ENCODE assay signal across 39 cellular contexts in genomic region chr3:24072193-24072592, GRCh38.
"Had no signal": no experiment of that assay in that cellular context is flagged by ENCODE, and none has a peak within 500 bp of the region (broad histone marks: within the 10 kb centered on the region; RNA-seq: fewer than 3 reads in every experiment).

No MANE protein-coding gene starts in this region.

- H3K4me3 Mint-ChIP-seq: activated B cell treated with CpG ODN at 0.5 μM for 24 hours; activated CD4-positive, alpha-beta memory T cell treated with anti-CD3 and anti-CD28 coated beads for 36 hours; activated CD4-positive, alpha-beta T cell treated with anti-CD3 and anti-CD28 coated beads, Interleukin-2, amount 10 ng/mL, durations not matched to agents 24 days and 14 days; activated CD8-positive, alpha-beta T cell treated with anti-CD3 and anti-CD28 coated beads for 36 hours; activated naive CD4-positive, alpha-beta T cell treated with anti-CD3 and anti-CD28 coated beads for 36 hours; activated naive CD8-positive, alpha-beta T cell treated with anti-CD3 and anti-CD28 coated beads for 36 hours; activated T-cell treated with anti-CD3 and anti-CD28 coated beads, Interleukin-2, amount 50 U/mL, for 4 hours; activated T-cell treated with anti-CD3 and anti-CD28 coated beads, Interleukin-2, amount 50 U/mL, for 72 hours; activated T-helper 1 cell treated with anti-CD3 and anti-CD28 coated beads, Interleukin-12 subunit alpha, Interleukin-12 subunit beta, Interleukin-2, Interleukin-4 antibody, amounts not matched to agents 30 ng/mL and 10 ng/mL and 1 ng/mL, durations not matched to agents 14 hours and 24 hours and 36 hours; activated T-helper 17 cell treated with anti-CD3 and anti-CD28 coated beads, Interleukin-2, amount 50 U/mL, for 72 hours; central memory CD8-positive, alpha-beta T cell; T-helper 1 cell treated with Interleukin-12 subunit alpha and Interleukin-12 subunit beta and Interleukin-4 antibody, amounts not matched to agents 30 μg/mL and 1 μg/mL, for 36 hours; T-helper 2 cell treated with Interferon-gamma antibody and Interleukin-4, amounts not matched to agents 5 μg/mL and 100 μg/mL, for 36 hours had no signal

- H3K9me3 ChIP-seq: adrenal gland, body of pancreas had no signal

- H3K27me3 Mint-ChIP-seq: activated B cell treated with CpG ODN at 0.5 μM for 24 hours; activated CD4-positive, alpha-beta memory T cell treated with anti-CD3 and anti-CD28 coated beads for 36 hours; activated CD8-positive, alpha-beta T cell treated with anti-CD3 and anti-CD28 coated beads for 36 hours; activated naive CD8-positive, alpha-beta T cell treated with anti-CD3 and anti-CD28 coated beads for 36 hours; activated T-helper 17 cell treated with anti-CD3 and anti-CD28 coated beads, Interleukin-2, amount 50 U/mL, for 72 hours had no signal

- H3K4me1 Mint-ChIP-seq: activated B cell treated with CpG ODN at 0.5 μM for 24 hours; activated CD4-positive, alpha-beta T cell treated with anti-CD3 and anti-CD28 coated beads, Interleukin-2, amount 10 ng/mL, durations not matched to agents 24 days and 14 days; activated naive CD8-positive, alpha-beta T cell treated with anti-CD3 and anti-CD28 coated beads for 36 hours; activated T-helper 17 cell treated with anti-CD3 and anti-CD28 coated beads, Interleukin-2, amount 50 U/mL, for 72 hours; central memory CD8-positive, alpha-beta T cell had no signal

- H3K27ac ChIP-seq: adrenal gland, body of pancreas, brain microvascular endothelial cell, breast epithelium, cardiac muscle cell, VCaP had no signal

- ATAC-seq: activated CD8-positive, alpha-beta T cell treated with anti-CD3 and anti-CD28 coated beads for 36 hours; activated naive CD4-positive, alpha-beta T cell treated with anti-CD3 and anti-CD28 coated beads, Interleukin-2, amount 50 U/mL, for 72 hours; activated T-cell treated with anti-CD3 and anti-CD28 coated beads, Interleukin-2, amount 50 U/mL, for 4 hours; activated T-cell treated with anti-CD3 and anti-CD28 coated beads, Interleukin-2, amount 50 U/mL, for 72 hours; activated T-helper 17 cell treated with anti-CD3 and anti-CD28 coated beads, Interleukin-2, amount 50 U/mL, for 72 hours; body of pancreas had no signal

- DNase-seq: activated B cell treated with CpG ODN at 0.5 μM for 24 hours; activated CD4-positive, alpha-beta memory T cell treated with anti-CD3 and anti-CD28 coated beads for 36 hours; activated CD4-positive, alpha-beta T cell treated with anti-CD3 and anti-CD28 coated beads for 4 hours; activated CD4-positive, alpha-beta T cell treated with anti-CD3 and anti-CD28 coated beads, Interleukin-2, amount 10 ng/mL, durations not matched to agents 24 days and 14 days; activated CD4-positive, alpha-beta T cell treated with anti-CD3 and anti-CD28 coated beads, Interleukin-2, amount 50 U/mL, for 1 hour; activated CD4-positive, alpha-beta T cell treated with anti-CD3 and anti-CD28 coated beads, Interleukin-2, amount 50 U/mL, for 4 hours; activated CD4-positive, CD25-positive, alpha-beta regulatory T cell treated with anti-CD3 and anti-CD28 coated beads, Interleukin-2, amount 50 U/mL, for 72 hours; activated CD8-positive, alpha-beta memory T cell treated with anti-CD3 and anti-CD28 coated beads, Interleukin-2, amount 50 U/mL, for 4 hours; activated CD8-positive, alpha-beta T cell treated with anti-CD3 and anti-CD28 coated beads for 36 hours; activated effector memory CD4-positive, alpha-beta T cell treated with anti-CD3 and anti-CD28 coated beads, Interleukin-2, amount 50 U/mL, for 16 hours; activated gamma-delta T cell treated with Interleukin-2 at 50 U/mL for 16 hours; activated naive CD4-positive, alpha-beta T cell; activated naive CD4-positive, alpha-beta T cell treated with anti-CD3 and anti-CD28 coated beads for 36 hours; activated naive CD4-positive, alpha-beta T cell treated with anti-CD3 and anti-CD28 coated beads, Interleukin-2, amount 50 U/mL, for 16 hours; activated naive CD8-positive, alpha-beta T cell treated with anti-CD3 and anti-CD28 coated beads for 36 hours; activated T-cell treated with anti-CD3 and anti-CD28 coated beads for 4 hours; activated T-cell treated with anti-CD3 and anti-CD28 coated beads, Interleukin-2, amount 50 U/mL, for 1 hour; activated T-cell treated with anti-CD3 and anti-CD28 coated beads, Interleukin-2, amount 50 U/mL, for 4 hours; activated T-cell treated with anti-CD3 and anti-CD28 coated beads, Interleukin-2, amount 50 U/mL, for 72 hours; adrenal gland; amniotic stem cell; aorta; body of pancreas; brain microvascular endothelial cell; caudate nucleus; cerebellar nuclear complex; T-helper 2 cell; T-helper 9 cell had no signal

- FAIRE-seq: astrocyte, TTC549 had no signal

- H3K4me3 ChIP-seq: adrenal gland, body of pancreas, breast epithelium, cardiac muscle cell had no signal

- H3K9me3 Mint-ChIP-seq: activated CD4-positive, alpha-beta memory T cell treated with anti-CD3 and anti-CD28 coated beads for 36 hours; activated CD4-positive, alpha-beta T cell treated with anti-CD3 and anti-CD28 coated beads, Interleukin-2, amount 10 ng/mL, durations not matched to agents 24 days and 14 days; activated naive CD4-positive, alpha-beta T cell treated with anti-CD3 and anti-CD28 coated beads for 36 hours; activated naive CD8-positive, alpha-beta T cell treated with anti-CD3 and anti-CD28 coated beads for 36 hours; activated T-cell treated with anti-CD3 and anti-CD28 coated beads, Interleukin-2, amount 50 U/mL, for 4 hours; T-helper 1 cell treated with Interleukin-12 subunit alpha and Interleukin-12 subunit beta and Interleukin-4 antibody, amounts not matched to agents 30 μg/mL and 1 μg/mL, for 36 hours; T-helper 2 cell treated with Interferon-gamma antibody and Interleukin-4, amounts not matched to agents 5 μg/mL and 100 μg/mL, for 36 hours had no signal

- H3K27ac Mint-ChIP-seq: activated B cell treated with CpG ODN at 0.5 μM for 24 hours; activated CD4-positive, alpha-beta memory T cell treated with anti-CD3 and anti-CD28 coated beads for 36 hours; activated CD4-positive, alpha-beta T cell treated with anti-CD3 and anti-CD28 coated beads, Interleukin-2, amount 10 ng/mL, durations not matched to agents 24 days and 14 days; activated CD8-positive, alpha-beta T cell treated with anti-CD3 and anti-CD28 coated beads for 36 hours; activated naive CD4-positive, alpha-beta T cell treated with anti-CD3 and anti-CD28 coated beads for 36 hours; activated naive CD4-positive, alpha-beta T cell treated with anti-CD3 and anti-CD28 coated beads, Interleukin-2, amount 50 U/mL, for 72 hours; activated naive CD8-positive, alpha-beta T cell treated with anti-CD3 and anti-CD28 coated beads for 36 hours; activated T-cell treated with anti-CD3 and anti-CD28 coated beads, Interleukin-2, amount 50 U/mL, for 72 hours; activated T-helper 1 cell treated with anti-CD3 and anti-CD28 coated beads, Interleukin-12 subunit alpha, Interleukin-12 subunit beta, Interleukin-2, Interleukin-4 antibody, amounts not matched to agents 30 ng/mL and 10 ng/mL and 1 ng/mL, durations not matched to agents 14 hours and 24 hours and 36 hours; activated T-helper 17 cell treated with anti-CD3 and anti-CD28 coated beads, Interleukin-2, amount 50 U/mL, for 72 hours; T-helper 1 cell treated with Interleukin-12 subunit alpha and Interleukin-12 subunit beta and Interleukin-4 antibody, amounts not matched to agents 30 μg/mL and 1 μg/mL, for 36 hours; T-helper 2 cell treated with Interferon-gamma antibody and Interleukin-4, amounts not matched to agents 5 μg/mL and 100 μg/mL, for 36 hours had no signal

- H3K36me3 ChIP-seq: adrenal gland, brain microvascular endothelial cell, breast epithelium, cardiac muscle cell had no signal

- H3K36me3 Mint-ChIP-seq: activated CD4-positive, alpha-beta memory T cell treated with anti-CD3 and anti-CD28 coated beads for 36 hours; activated naive CD8-positive, alpha-beta T cell treated with anti-CD3 and anti-CD28 coated beads for 36 hours had no signal

- H3K27me3 ChIP-seq: adrenal gland, body of pancreas, brain microvascular endothelial cell, breast epithelium, cardiac muscle cell had no signal

- H3K4me1 ChIP-seq: adrenal gland, body of pancreas, breast epithelium had no signal
